In genomic region chr5:74179183-74179582, GRCh38 we compare ENCODE assay signal across 13 cellular contexts.
DNase-seq lines count a peak whose midpoint lies in the region; ATAC-seq and TF ChIP-seq lines count a peak whose summit lies in the region.
"Had no signal": no experiment of that assay in that cellular context is flagged by ENCODE, and none has a peak within 500 bp of the region (broad histone marks: within the 10 kb centered on the region; RNA-seq: fewer than 3 reads in every experiment).

No MANE protein-coding gene starts in this region.

- H3K9me2 ChIP-seq in SK-N-SH = no peaks in the 10 kb centered on the region

- TF ChIP-seq EP300 in SK-N-SH (IDR thresholded peaks at IDR 0.05; ENCODE audit: borderline replicate concordance in 1 of 2, low read depth in 1 of 2, low read length in 1 of 2) = no peak; a peak in 1 of 4 replicates

- H3K27me3 Mint-ChIP-seq in natural killer cell (ENCODE audit: low read depth in 2 of 2) = peaks cover 9 to 15% of the 10 kb centered on the region in 2 donors

- no peaks in the 10 kb centered on the region for H3K4me1 Mint-ChIP-seq in natural killer cell
- H3K4me1 Mint-ChIP-seq: stimulated activated effector memory CD8-positive, alpha-beta T cell treated with anti-CD3 and anti-CD28 coated beads, Interleukin-12 subunit alpha, Interleukin-12 subunit beta, amount 100 ng/mL, for 72 hours had no signal

- no peaks in the 10 kb centered on the region for H3K36me3 ChIP-seq in SK-N-SH (replicated peaks in 1 of 2; ENCODE audit: control insufficient read depth in 1 of 2, insufficient read depth in 2 of 2, low read length in 1 of 2)
- H3K36me3 ChIP-seq: cardiac muscle cell had no signal

- CTCF ChIA-PET in SK-N-SH (lab: Yijun Ruan, JAX) = interaction anchor here (1.4 kb wide), 1 partner anchor 277 kb away, joined by 3 read pairs; no protein-coding TSS in a partner anchor

- no peaks in the 10 kb centered on the region for H3K79me2 ChIP-seq in SK-N-SH (ENCODE audit: insufficient read depth)

- no peaks in the 10 kb centered on the region for H3K27me3 ChIP-seq in SK-N-SH (ENCODE audit: insufficient read depth)
- H3K27me3 ChIP-seq: cardiac muscle cell had no signal

- no peak overlapping the region for H2AFZ ChIP-seq in SK-N-SH (ENCODE audit: low read depth)

- no peaks in the 10 kb centered on the region for H3K9me3 Mint-ChIP-seq in natural killer cell
- H3K9me3 Mint-ChIP-seq: stimulated activated effector memory CD8-positive, alpha-beta T cell treated with anti-CD3 and anti-CD28 coated beads, Interleukin-12 subunit alpha, Interleukin-12 subunit beta, amount 100 ng/mL, for 72 hours had no signal

- ATAC-seq in GM19397 (IDR thresholded peaks at IDR 0.05; ENCODE audit: unreplicated experiment) = no peak
- no peak for ATAC-seq in natural killer cell
- ATAC-seq: mucosa of descending colon; stimulated activated effector memory CD8-positive, alpha-beta T cell treated with anti-CD3 and anti-CD28 coated beads, Interleukin-12 subunit alpha, Interleukin-12 subunit beta, amount 100 ng/mL, for 72 hours had no signal

- no peaks in the 10 kb centered on the region for H3K36me3 Mint-ChIP-seq in natural killer cell
- H3K36me3 Mint-ChIP-seq: stimulated activated effector memory CD8-positive, alpha-beta T cell treated with anti-CD3 and anti-CD28 coated beads, Interleukin-12 subunit alpha, Interleukin-12 subunit beta, amount 100 ng/mL, for 72 hours had no signal

- H3K27ac Mint-ChIP-seq in natural killer cell = no peak overlapping the region
- H3K27ac Mint-ChIP-seq: stimulated activated effector memory CD8-positive, alpha-beta T cell treated with anti-CD3 and anti-CD28 coated beads, Interleukin-12 subunit alpha, Interleukin-12 subunit beta, amount 100 ng/mL, for 72 hours had no signal

- POLR2A ChIA-PET in SK-N-SH (lab: Yijun Ruan, JAX) = no interaction called here

- no peak overlapping the region for H3K4me3 Mint-ChIP-seq in natural killer cell
- H3K4me3 Mint-ChIP-seq: stimulated activated effector memory CD8-positive, alpha-beta T cell treated with anti-CD3 and anti-CD28 coated beads, Interleukin-12 subunit alpha, Interleukin-12 subunit beta, amount 100 ng/mL, for 72 hours had no signal

- WGBS in SK-N-SH (ENCODE audit: low lambda C conversion rate) = 60% methylated on average over 2 of the region's 2 CpGs

- no peak for TF ChIP-seq CTCF in SK-N-SH (IDR thresholded peaks at IDR 0.05)
- no peak for TF ChIP-seq CTCF in natural killer cell (IDR thresholded peaks at IDR 0.05)

- no peak for TF ChIP-seq RAD21 in SK-N-SH (IDR thresholded peaks at IDR 0.05; ENCODE audit: low read length)

- no peaks in the 10 kb centered on the region for H3K9me3 ChIP-seq in SK-N-SH
- H3K9me3 ChIP-seq: mucosa of descending colon had no signal

- H3F3A ChIP-seq in SK-N-SH (replicated peaks; ENCODE audit: insufficient read depth) = no peaks in the 10 kb centered on the region

- intact Hi-C loops in natural killer cell (cut with micrococcal nuclease) = no loop called here

- no peak overlapping the region for H3K4me3 ChIP-seq in SK-N-SH (ENCODE audit: low read depth in 2 of 2, low read length in 1 of 2)
- H3K4me3 ChIP-seq: cardiac muscle cell, mucosa of descending colon had no signal

- H3K4me1 ChIP-seq in SK-N-SH (ENCODE audit: control insufficient read depth in 1 of 2, insufficient read depth in 2 of 2, low read depth in 1 of 2, low read length in 1 of 2) = peaks cover 0 to 7% of the 10 kb centered on the region in 2 experiments; a peak in 1 of 4 replicates

- H3K9ac ChIP-seq in SK-N-SH = no peak overlapping the region

- no peak overlapping the region for H3K4me2 ChIP-seq in SK-N-SH

- DNase-seq in GM04504 (ENCODE audit: low read depth) (peak; percentile 66), SK-N-SH (no peak), fibroblast of peridontal ligament (ENCODE audit: extremely low read depth) (peak; percentile 68), pulmonary artery endothelial cell (ENCODE audit: low read depth, low spot score) (peak; percentile 36), NCI-H146 treated with DMSO at 0.1 percent for 48 hours (lab: John Stamatoyannopoulos, UW; ENCODE audit: unreplicated experiment) (no peak), natural killer cell (no peak), HT-29 (ENCODE audit: low spot score) (no peak)
- DNase-seq: glutamatergic neuron, GOT3, mucosa of descending colon had no signal

- H4K20me1 ChIP-seq in SK-N-SH (ENCODE audit: insufficient read depth) = no peaks in the 10 kb centered on the region

- peak overlapping the region in 1 of 2 experiments; percentile 25; a peak in 1 of 4 replicates for H3K27ac ChIP-seq in SK-N-SH (ENCODE audit: low read depth in 2 of 2, low read length in 1 of 2)
- H3K27ac ChIP-seq: cardiac muscle cell had no signal

TF ChIP-seq in SK-N-SH, 30 proteins besides CTCF, POLR2A, EP300 and RAD21:
- peak; percentile 86 for TF ChIP-seq RFX5 (IDR thresholded peaks at IDR 0.05; ENCODE audit: low read length)
- TF ChIP-seq, protein P1, sequence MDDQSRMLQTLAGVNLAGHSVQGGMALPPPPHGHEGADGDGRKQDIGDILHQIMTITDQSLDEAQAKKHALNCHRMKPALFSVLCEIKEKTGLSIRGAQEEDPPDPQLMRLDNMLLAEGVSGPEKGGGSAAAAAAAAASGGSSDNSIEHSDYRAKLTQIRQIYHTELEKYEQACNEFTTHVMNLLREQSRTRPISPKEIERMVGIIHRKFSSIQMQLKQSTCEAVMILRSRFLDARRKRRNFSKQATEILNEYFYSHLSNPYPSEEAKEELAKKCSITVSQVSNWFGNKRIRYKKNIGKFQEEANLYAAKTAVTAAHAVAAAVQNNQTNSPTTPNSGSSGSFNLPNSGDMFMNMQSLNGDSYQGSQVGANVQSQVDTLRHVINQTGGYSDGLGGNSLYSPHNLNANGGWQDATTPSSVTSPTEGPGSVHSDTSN (IDR thresholded peaks at IDR 0.05) = peak; percentile 90
- TF ChIP-seq TCF12 (IDR thresholded peaks at IDR 0.05) = peak; percentile 82
- TF ChIP-seq, protein P2, sequence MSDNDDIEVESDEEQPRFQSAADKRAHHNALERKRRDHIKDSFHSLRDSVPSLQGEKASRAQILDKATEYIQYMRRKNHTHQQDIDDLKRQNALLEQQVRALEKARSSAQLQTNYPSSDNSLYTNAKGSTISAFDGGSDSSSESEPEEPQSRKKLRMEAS (IDR thresholded peaks at IDR 0.05; ENCODE audit: low read depth) = no peak
- TF ChIP-seq USF2 (IDR thresholded peaks at IDR 0.05; ENCODE audit: borderline replicate concordance, low read depth, low read length) = no peak
- TF ChIP-seq SIN3A (IDR thresholded peaks at IDR 0.05; ENCODE audit: borderline replicate concordance, low read depth, low read length) = 0 out of 2 replicates have a peak, but pooled peaks have one; percentile 15
- TF ChIP-seq JUND (IDR thresholded peaks at IDR 0.05) = peak; percentile 67
- peak; percentile 91 for TF ChIP-seq NFIC (IDR thresholded peaks at IDR 0.05; ENCODE audit: borderline replicate concordance)
- TF ChIP-seq GATA2 (CRISPR knock-in tag; IDR thresholded peaks at IDR 0.05) = no peak
- peak; percentile 43; the same call in 1 of the 2 replicates for TF ChIP-seq FOSL2 (IDR thresholded peaks at IDR 0.05; ENCODE audit: borderline replicate concordance, low read depth)
- TF ChIP-seq, protein P3, sequence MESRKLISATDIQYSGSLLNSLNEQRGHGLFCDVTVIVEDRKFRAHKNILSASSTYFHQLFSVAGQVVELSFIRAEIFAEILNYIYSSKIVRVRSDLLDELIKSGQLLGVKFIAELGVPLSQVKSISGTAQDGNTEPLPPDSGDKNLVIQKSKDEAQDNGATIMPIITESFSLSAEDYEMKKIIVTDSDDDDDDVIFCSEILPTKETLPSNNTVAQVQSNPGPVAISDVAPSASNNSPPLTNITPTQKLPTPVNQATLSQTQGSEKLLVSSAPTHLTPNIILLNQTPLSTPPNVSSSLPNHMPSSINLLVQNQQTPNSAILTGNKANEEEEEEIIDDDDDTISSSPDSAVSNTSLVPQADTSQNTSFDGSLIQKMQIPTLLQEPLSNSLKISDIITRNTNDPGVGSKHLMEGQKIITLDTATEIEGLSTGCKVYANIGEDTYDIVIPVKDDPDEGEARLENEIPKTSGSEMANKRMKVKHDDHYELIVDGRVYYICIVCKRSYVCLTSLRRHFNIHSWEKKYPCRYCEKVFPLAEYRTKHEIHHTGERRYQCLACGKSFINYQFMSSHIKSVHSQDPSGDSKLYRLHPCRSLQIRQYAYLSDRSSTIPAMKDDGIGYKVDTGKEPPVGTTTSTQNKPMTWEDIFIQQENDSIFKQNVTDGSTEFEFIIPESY (IDR thresholded peaks at IDR 0.05; ENCODE audit: borderline replicate concordance, low read depth) = 0 out of 2 replicates have a peak, but pooled peaks have one; percentile 47
TF ChIP-seq in SK-N-SH: peak in this region for 8.

Comparison
In these comparisons a context has a peak if more than half of its experiments do, and no peak if none do; other contexts are left out.
1. DNase-seq: peak in GM04504 (single experiment), fibroblast of peridontal ligament (single experiment) and pulmonary artery endothelial cell (single experiment); none in SK-N-SH (single experiment), NCI-H146 treated with DMSO at 0.1 percent for 48 hours (single experiment), natural killer cell (single experiment) and HT-29 (single experiment).